14 cellular contexts compared by ENCODE assay signal in genomic region chr1:150514260-150514659, GRCh38. TPM values are rescaled to one million over a fixed set of nuclear protein-coding genes. Genes with fewer than 3 reads are reported as not detected.
A peak's percentile ranks its signal among the peaks of the same experiment; 100 is the strongest.
DNase-seq lines count a peak whose midpoint lies in the region; ATAC-seq, FAIRE-seq and TF ChIP-seq lines count a peak whose summit lies in the region.
"Had no signal": no experiment of that assay in that cellular context is flagged by ENCODE, and none has a peak within 500 bp of the region (broad histone marks: within the 10 kb centered on the region; RNA-seq: fewer than 3 reads in every experiment).

No MANE protein-coding gene starts in this region.

- TF ChIP-seq RAD21 in IMR-90 (IDR thresholded peaks at IDR 0.05; ENCODE audit: low read length), result no peak

- no peak for FAIRE-seq in GM12891 (lab: Jason Lieb, UNC)
- FAIRE-seq: A549, islet of Langerhans had no signal

- H3K27ac ChIP-seq in IMR-90 (ENCODE audit: insufficient read depth, low read length) (no peak overlapping the region), neuronal stem cell (replicated peaks; ENCODE audit: low read length) (no peak overlapping the region), trophoblast cell (ENCODE audit: low read depth, low read length) (no peak overlapping the region)

- no peaks in the 10 kb centered on the region for H3K27me3 Mint-ChIP-seq in activated CD4-positive, alpha-beta T cell treated with anti-CD3 and anti-CD28 coated beads for 36 hours

- CTCF ChIA-PET in activated CD4-positive, alpha-beta T cell treated with anti-CD3 and anti-CD28 coated beads for 36 hours (lab: Charles Lee), result interaction anchor here (0.8 to 2.7 kb wide), 4 partner anchors 18 to 482 kb away, joined by 3 to 20 read pairs (median 4); partner anchors contain the start of gene CA14
- CTCF ChIA-PET in IMR-90 (lab: Yijun Ruan, JAX), result no interaction called here

- in situ Hi-C loops in IMR-90 (cut with MboI; ENCODE audit: low sequenced_read_pairs), result no loop called here

- H2AK5ac ChIP-seq in IMR-90 (ENCODE audit: low read depth, low read length), result peak overlapping the region; percentile 30
- peak overlapping the region; percentile 49 for H2AK5ac ChIP-seq in neuronal stem cell (ENCODE audit: low read depth, low read length)
- no peak overlapping the region for H2AK5ac ChIP-seq in trophoblast cell (ENCODE audit: low read length)

- H3K9me3 ChIP-seq in IMR-90 (ENCODE audit: control insufficient read depth, insufficient read depth, low read length), result no peaks in the 10 kb centered on the region
- no peaks in the 10 kb centered on the region for H3K9me3 ChIP-seq in neuronal stem cell (replicated peaks in 1 of 2; ENCODE audit: control insufficient read depth in 2 of 2, insufficient read depth in 1 of 2, low read depth in 1 of 2, low read length in 2 of 2)
- no peaks in the 10 kb centered on the region for H3K9me3 ChIP-seq in trophoblast cell (ENCODE audit: insufficient read depth, low read depth, low read length)
- H3K9me3 ChIP-seq: A549, upper lobe of right lung had no signal

- H3K4me1 Mint-ChIP-seq in activated CD4-positive, alpha-beta T cell treated with anti-CD3 and anti-CD28 coated beads for 36 hours, result peaks cover 10% of the 10 kb centered on the region

- no peak for DNase-seq in activated CD4-positive, alpha-beta T cell treated with anti-CD3 and anti-CD28 coated beads for 36 hours
- DNase-seq in activated CD4-positive, alpha-beta T cell treated with anti-CD3 and anti-CD28 coated beads for 4 hours, result no peak
- no peak for DNase-seq in IMR-90
- DNase-seq in dedifferentiated amniotic fluid mesenchymal stem cell (ENCODE audit: extremely low spot score), result peak; percentile 13
- DNase-seq in neuronal stem cell (ENCODE audit: low spot score), result no peak
- no peak for DNase-seq in GM12891 (ENCODE audit: insufficient read length, low spot score)
- no peak for DNase-seq in trophoblast cell
- no peak for DNase-seq in activated gamma-delta T cell treated with Interleukin-2 at 50 U/mL for 16 hours
- DNase-seq: NCI-H1436, upper lobe of right lung had no signal

- H2BK15ac ChIP-seq in IMR-90 (ENCODE audit: low read depth, low read length) (no peak overlapping the region), neuronal stem cell (ENCODE audit: low read length) (no peak overlapping the region)

- no peak for TF ChIP-seq CTCF in IMR-90 (conservative IDR thresholded peaks at IDR 0.05; ENCODE audit: low read depth, low read length)

- no peaks in the 10 kb centered on the region for H3K9me3 Mint-ChIP-seq in activated CD4-positive, alpha-beta T cell treated with anti-CD3 and anti-CD28 coated beads for 36 hours (ENCODE audit: low read depth)

- no peak overlapping the region for H2BK5ac ChIP-seq in IMR-90 (ENCODE audit: low read depth, low read length, poor library complexity, severe bottlenecking)
- no peak overlapping the region for H2BK5ac ChIP-seq in neuronal stem cell (ENCODE audit: low read length)
- H2BK5ac ChIP-seq in trophoblast cell (ENCODE audit: low read depth, low read length, poor library complexity), result no peak overlapping the region

- peak overlapping the region; percentile 83 for H2AK9ac ChIP-seq in IMR-90 (replicated peaks; ENCODE audit: low read depth, low read length, poor library complexity)

- ATAC-seq in activated CD4-positive, alpha-beta T cell treated with anti-CD3 and anti-CD28 coated beads for 36 hours, result no peak
- ATAC-seq in IMR-90 (ENCODE audit: low read depth), result no peak

- no peak overlapping the region for H3K18ac ChIP-seq in IMR-90 (ENCODE audit: low read depth, low read length)
- no peak overlapping the region for H3K18ac ChIP-seq in neuronal stem cell (ENCODE audit: low read length)
- H3K18ac ChIP-seq in trophoblast cell (ENCODE audit: low read length), result no peak overlapping the region

- no peak overlapping the region for H2AFZ ChIP-seq in IMR-90 (replicated peaks; ENCODE audit: low read length, poor library complexity)
- H2AFZ ChIP-seq in neuronal stem cell (ENCODE audit: low read length), result no peak overlapping the region
- no peak overlapping the region for H2AFZ ChIP-seq in trophoblast cell (ENCODE audit: insufficient read depth, low read length, poor library complexity)

- H3K56ac ChIP-seq in IMR-90 (ENCODE audit: extremely low read depth, insufficient read depth, low read length), result no peak overlapping the region

- intact Hi-C loops in activated CD4-positive, alpha-beta T cell treated with anti-CD3 and anti-CD28 coated beads for 36 hours (cut with DNase I, micrococcal nuclease), result loop anchor here in 1 of 2 experiments (2.0 kb wide), 1 partner anchor 35 kb away; the partner anchor contains the start of gene ADAMTSL4
- intact Hi-C loops in IMR-90 (cut with micrococcal nuclease), result no loop called here

- H3K36me3 ChIP-seq in IMR-90 (ENCODE audit: control insufficient read depth, insufficient read depth, low read length) (peaks cover 28% of the 10 kb centered on the region), neuronal stem cell (replicated peaks in 1 of 2; ENCODE audit: control insufficient read depth in 2 of 2, insufficient read depth in 2 of 2, low read length in 2 of 2) (peaks cover 5 to 12% of the 10 kb centered on the region in 2 donors), trophoblast cell (ENCODE audit: control insufficient read depth in 1 of 2, insufficient read depth in 2 of 2, low read length in 2 of 2) (peaks cover 4 to 7% of the 10 kb centered on the region in 2 experiments)
- H3K36me3 ChIP-seq: upper lobe of right lung had no signal

- no peaks in the 10 kb centered on the region for H3K36me3 Mint-ChIP-seq in activated CD4-positive, alpha-beta T cell treated with anti-CD3 and anti-CD28 coated beads for 36 hours (ENCODE audit: low read depth)

- no TSS peak for BruUV-seq in IMR-90 (replicated peaks; lab: Mats Ljungman, UMichigan)

- POLR2A ChIA-PET in activated CD4-positive, alpha-beta T cell treated with anti-CD3 and anti-CD28 coated beads for 36 hours (lab: Charles Lee), result no interaction called here
- POLR2A ChIA-PET in IMR-90 (lab: Charles Lee; ENCODE audit: unreplicated experiment), result no interaction called here

- no peak overlapping the region for H3K14ac ChIP-seq in IMR-90 (replicated peaks; ENCODE audit: low read depth, low read length)
- no peak overlapping the region for H3K14ac ChIP-seq in neuronal stem cell (ENCODE audit: low read length)
- no peak overlapping the region for H3K14ac ChIP-seq in trophoblast cell (ENCODE audit: low read length)

- TF ChIP-seq POLR2A in IMR-90 (IDR thresholded peaks at IDR 0.05; ENCODE audit: low read depth, low read length) (no peak), GM12891 (IDR thresholded peaks at IDR 0.05; ENCODE audit: low read depth, low read length) (no peak)

- H3K9ac ChIP-seq in IMR-90 (ENCODE audit: low read depth, low read length) (no peak overlapping the region), neuronal stem cell (ENCODE audit: low read depth, low read length, poor library complexity) (peak overlapping the region; percentile 72), trophoblast cell (ENCODE audit: low read length) (no peak overlapping the region)

- H3K9me1 ChIP-seq in IMR-90 (ENCODE audit: insufficient read depth, low read length), result peaks cover 23% of the 10 kb centered on the region

- H4K5ac ChIP-seq in IMR-90 (ENCODE audit: low read depth, low read length), result no peak overlapping the region

- no peaks in the 10 kb centered on the region for H4K20me1 ChIP-seq in IMR-90 (ENCODE audit: insufficient read depth, low read length)

- no peak overlapping the region for H2BK20ac ChIP-seq in IMR-90 (ENCODE audit: low read depth, low read length)

- H4K8ac ChIP-seq in IMR-90 (ENCODE audit: low read depth in 2 of 2, low read length in 2 of 2) (no peak overlapping the region; a peak in 1 of 4 replicates), neuronal stem cell (ENCODE audit: low read depth, low read length) (no peak overlapping the region), trophoblast cell (ENCODE audit: low read depth, low read length) (no peak overlapping the region)

- no peak overlapping the region for H4K91ac ChIP-seq in IMR-90 (ENCODE audit: insufficient read depth, low read depth, low read length)
- H4K91ac ChIP-seq in neuronal stem cell (ENCODE audit: low read depth, low read length, poor library complexity), result no peak overlapping the region
- H4K91ac ChIP-seq in trophoblast cell (ENCODE audit: low read depth, low read length), result no peak overlapping the region

- H2BK120ac ChIP-seq in IMR-90 (ENCODE audit: low read depth, low read length), result no peak overlapping the region
- no peak overlapping the region for H2BK120ac ChIP-seq in neuronal stem cell (ENCODE audit: low read depth, low read length)
- no peak overlapping the region for H2BK120ac ChIP-seq in trophoblast cell (ENCODE audit: insufficient read depth, low read length, poor library complexity)

- H3K27ac Mint-ChIP-seq in activated CD4-positive, alpha-beta T cell treated with anti-CD3 and anti-CD28 coated beads for 36 hours, result no peak overlapping the region

- H3K4ac ChIP-seq in IMR-90 (ENCODE audit: low read depth, low read length) (peak overlapping the region; percentile 89; the same call in 1 of the 2 replicates), neuronal stem cell (ENCODE audit: low read length) (no peak overlapping the region), trophoblast cell (ENCODE audit: low read depth, low read length) (no peak overlapping the region)

- peaks cover 8% of the 10 kb centered on the region for H3K4me1 ChIP-seq in IMR-90 (ENCODE audit: control insufficient read depth, insufficient read depth, low read length)
- peaks cover 2 to 5% of the 10 kb centered on the region in 2 donors for H3K4me1 ChIP-seq in neuronal stem cell (ENCODE audit: control insufficient read depth in 2 of 2, insufficient read depth in 1 of 2, low read depth in 1 of 2, low read length in 2 of 2)
- peaks cover 3 to 6% of the 10 kb centered on the region in 2 experiments for H3K4me1 ChIP-seq in trophoblast cell (ENCODE audit: control insufficient read depth in 1 of 2, insufficient read depth in 2 of 2, low read length in 2 of 2)

- H4K12ac ChIP-seq in trophoblast cell (ENCODE audit: low read depth, low read length), result no peak overlapping the region

- H3K79me1 ChIP-seq in IMR-90 (ENCODE audit: low read depth in 1 of 2, low read length in 2 of 2) (peaks cover 13 to 54% of the 10 kb centered on the region in 2 experiments; a peak in 3 of 4 replicates), neuronal stem cell (ENCODE audit: low read depth, low read length) (no peaks in the 10 kb centered on the region), trophoblast cell (ENCODE audit: low read length) (peaks cover 6% of the 10 kb centered on the region)

- H2BK12ac ChIP-seq in neuronal stem cell (ENCODE audit: low read length), result no peak overlapping the region
- H2BK12ac ChIP-seq in trophoblast cell (ENCODE audit: low read length), result no peak overlapping the region

- dilution Hi-C loops in IMR-90 (cut with HindIII; ENCODE audit: low sequenced_read_pairs, unreplicated experiment), result no loop called here

- H3K4me3 ChIP-seq in IMR-90 (ENCODE audit: insufficient read depth, low read depth, low read length) (no peak overlapping the region), neuronal stem cell (ENCODE audit: low read length in 2 of 2) (no peak overlapping the region), trophoblast cell (ENCODE audit: low read depth, low read length) (no peak overlapping the region)

- peak overlapping the region; percentile 80 for H3K4me3 Mint-ChIP-seq in activated CD4-positive, alpha-beta T cell treated with anti-CD3 and anti-CD28 coated beads for 36 hours

- H3K27me3 ChIP-seq in IMR-90 (ENCODE audit: control insufficient read depth, insufficient read depth, low read length) (no peaks in the 10 kb centered on the region), neuronal stem cell (ENCODE audit: control insufficient read depth in 3 of 3, insufficient read depth in 3 of 3, low read depth in 1 of 3, low read length in 3 of 3) (no peaks in the 10 kb centered on the region), trophoblast cell (ENCODE audit: insufficient read depth, low read length) (no peaks in the 10 kb centered on the region)
- H3K27me3 ChIP-seq: upper lobe of right lung had no signal

- H3K23ac ChIP-seq in IMR-90 (ENCODE audit: low read depth, low read length), result peak overlapping the region; percentile 98; the same call in 1 of the 2 replicates
- no peak overlapping the region for H3K23ac ChIP-seq in neuronal stem cell (ENCODE audit: low read depth, low read length, poor library complexity)
- H3K23ac ChIP-seq in trophoblast cell (ENCODE audit: low read length), result no peak overlapping the region

- no peak overlapping the region for H3K4me2 ChIP-seq in IMR-90 (ENCODE audit: low read depth, low read length)
- no peak overlapping the region for H3K4me2 ChIP-seq in neuronal stem cell (ENCODE audit: insufficient read depth, low read length, poor library complexity, severe bottlenecking)
- no peak overlapping the region for H3K4me2 ChIP-seq in trophoblast cell (ENCODE audit: low read length)

- WGBS in IMR-90 (ENCODE audit: extremely low coverage in 2 of 2, insufficient read length in 1 of 2), 2 experiments, result 90% methylated on average over 7 of the region's 9 CpGs; no CpG with 5 or more reads in 1 of the 2 experiments
- no CpG with 5 or more reads among the region's 9 CpGs for WGBS in neuronal stem cell (ENCODE audit: extremely low coverage in 2 of 2, insufficient read length in 2 of 2, insufficient replicate concordance in 1 of 2), 2 donors
- no CpG with 5 or more reads among the region's 9 CpGs for WGBS in trophoblast cell (ENCODE audit: extremely low coverage, insufficient coverage, insufficient read length)

- H3K79me2 ChIP-seq in trophoblast cell (ENCODE audit: control insufficient read depth, insufficient read depth, low read length, poor library complexity), result peaks cover 6% of the 10 kb centered on the region

RNA-seq across cellular contexts. Expression of gene FALEC, which starts 1.3 kb away (rescaled TPM):
- under 1 TPM in 1 of 2 experiments, not detected in 1; 0.34 TPM for total RNA-seq in activated CD4-positive, alpha-beta T cell treated with anti-CD3 and anti-CD28 coated beads for 36 hours
- not detected in 2 replicates for total RNA-seq in IMR-90 (2012; rRNA removed)
- 0.26 TPM in 1 of 2 replicates, not detected in the other for polyA plus RNA-seq in IMR-90 (2012; rRNA removed)
- polyA plus RNA-seq in IMR-90 (2012; cell fraction: cytosol; rRNA removed), result 0.12 TPM in 1 of 2 replicates, not detected in the other
- polyA plus RNA-seq in IMR-90 (2012; cell fraction: nucleus; rRNA removed; ENCODE audit: low replicate concordance), result not detected in 2 replicates
- 0.67 TPM for polyA plus RNA-seq in neuronal stem cell (2013, experiment 1 of 2)
- polyA plus RNA-seq in neuronal stem cell (2013, experiment 2 of 2), result 1.1 TPM
- not detected for polyA plus RNA-seq in GM12891 (2012; ENCODE audit: low read depth, missing spikeins)
- polyA plus RNA-seq in trophoblast cell (2013), result 0.14 TPM in 1 of 2 replicates, not detected in the other
- total RNA-seq: H4, RPMI7951 had no signal

RNA-seq across cellular contexts. Expression of gene ECM1, which starts 6.4 kb away (rescaled TPM):
- total RNA-seq in activated CD4-positive, alpha-beta T cell treated with anti-CD3 and anti-CD28 coated beads for 36 hours, result 1 to 10 TPM in 1 of 2 experiments, under 1 TPM in 1; 0.96 to 1.2 TPM
- 17.2 and 20.1 TPM in 2 replicates for total RNA-seq in IMR-90 (2012; rRNA removed)
- 230 and 264 TPM in 2 replicates for polyA plus RNA-seq in IMR-90 (2012; rRNA removed)
- polyA plus RNA-seq in IMR-90 (2012; cell fraction: cytosol; rRNA removed), result 156 and 270 TPM in 2 replicates
- 174 and 251 TPM in 2 replicates for polyA plus RNA-seq in IMR-90 (2012; cell fraction: nucleus; rRNA removed; ENCODE audit: low replicate concordance)
- 0.91 TPM for polyA plus RNA-seq in neuronal stem cell (2013, experiment 1 of 2)
- polyA plus RNA-seq in neuronal stem cell (2013, experiment 2 of 2), result 0.91 TPM
- polyA plus RNA-seq in GM12891 (2012; ENCODE audit: low read depth, missing spikeins), result 0.56 TPM
- 10.8 and 11.8 TPM in 2 replicates for polyA plus RNA-seq in trophoblast cell (2013)

RNA-seq across cellular contexts. Expression of gene TARS2, which starts 27.0 kb away (rescaled TPM):
- 10 to 100 TPM; 43.8 to 58.6 TPM for total RNA-seq in activated CD4-positive, alpha-beta T cell treated with anti-CD3 and anti-CD28 coated beads for 36 hours
- total RNA-seq in IMR-90 (2012; rRNA removed), result 10.9 and 12.2 TPM in 2 replicates
- polyA plus RNA-seq in IMR-90 (2012; rRNA removed), result 20.4 and 21.8 TPM in 2 replicates
- polyA plus RNA-seq in IMR-90 (2012; cell fraction: cytosol; rRNA removed), result 16.2 and 18.1 TPM in 2 replicates
- polyA plus RNA-seq in IMR-90 (2012; cell fraction: nucleus; rRNA removed; ENCODE audit: low replicate concordance), result 16.1 and 19.7 TPM in 2 replicates
- 19.0 TPM for polyA plus RNA-seq in neuronal stem cell (2013, experiment 1 of 2)
- 18.4 TPM for polyA plus RNA-seq in neuronal stem cell (2013, experiment 2 of 2)
- 27.7 TPM for polyA plus RNA-seq in GM12891 (2012; ENCODE audit: low read depth, missing spikeins)
- 10.1 and 11.0 TPM in 2 replicates for polyA plus RNA-seq in trophoblast cell (2013)

RNA-seq across cellular contexts. Expression of gene ADAMTSL4, which starts 34.9 kb away (rescaled TPM):
- under 1 TPM; 0.28 to 0.59 TPM for total RNA-seq in activated CD4-positive, alpha-beta T cell treated with anti-CD3 and anti-CD28 coated beads for 36 hours
- total RNA-seq in IMR-90 (2012; rRNA removed), result 0.54 and 0.56 TPM in 2 replicates
- 11.3 and 12.2 TPM in 2 replicates for polyA plus RNA-seq in IMR-90 (2012; rRNA removed)
- 7.9 and 11.9 TPM in 2 replicates for polyA plus RNA-seq in IMR-90 (2012; cell fraction: cytosol; rRNA removed)
- 44.4 and 63.5 TPM in 2 replicates for polyA plus RNA-seq in IMR-90 (2012; cell fraction: nucleus; rRNA removed; ENCODE audit: low replicate concordance)
- 0.14 TPM for polyA plus RNA-seq in neuronal stem cell (2013, experiment 1 of 2)
- 0.17 TPM for polyA plus RNA-seq in neuronal stem cell (2013, experiment 2 of 2)
- 0.06 TPM for polyA plus RNA-seq in GM12891 (2012; ENCODE audit: low read depth, missing spikeins)
- polyA plus RNA-seq in trophoblast cell (2013), result 33.2 and 33.6 TPM in 2 replicates
